In genomic region chr13:113272791-113273190, GRCh38 we compare ENCODE assay signal across 15 cellular contexts.
"Had no signal": no experiment of that assay in that cellular context is flagged by ENCODE, and none has a peak within 500 bp of the region (broad histone marks: within the 10 kb centered on the region; RNA-seq: fewer than 3 reads in every experiment).

No MANE protein-coding gene starts in this region.

- H3K36me3 ChIP-seq: neutrophil, uterus had no signal

- H3K27ac Mint-ChIP-seq: activated CD4-positive, alpha-beta T cell treated with anti-CD3 and anti-CD28 coated beads for 36 hours; activated CD8-positive, alpha-beta T cell treated with anti-CD3 and anti-CD28 coated beads for 36 hours; activated naive CD4-positive, alpha-beta T cell treated with anti-CD3 and anti-CD28 coated beads for 36 hours; activated T-cell treated with anti-CD3 and anti-CD28 coated beads, Interleukin-2, amount 50 U/mL, for 72 hours had no signal

- H3K27ac ChIP-seq: esophagus squamous epithelium, neutrophil, uterus had no signal

- ATAC-seq: activated CD4-positive, alpha-beta T cell treated with anti-CD3 and anti-CD28 coated beads for 36 hours; activated CD8-positive, alpha-beta T cell treated with anti-CD3 and anti-CD28 coated beads for 36 hours; activated T-cell treated with anti-CD3 and anti-CD28 coated beads, Interleukin-2, amount 50 U/mL, for 72 hours; left colon; stimulated activated naive CD8-positive, alpha-beta T cell treated with anti-CD3 and anti-CD28 coated beads, Interleukin-15, Interleukin-2, amounts not matched to agents 100 U/mL and 50 U/mL, for 24 hours had no signal

- H3K9me3 Mint-ChIP-seq: activated CD8-positive, alpha-beta T cell treated with anti-CD3 and anti-CD28 coated beads for 36 hours; activated naive CD4-positive, alpha-beta T cell treated with anti-CD3 and anti-CD28 coated beads for 36 hours; activated T-cell treated with anti-CD3 and anti-CD28 coated beads, Interleukin-2, amount 50 U/mL, for 72 hours had no signal

- H3K9me3 ChIP-seq: esophagus squamous epithelium, neutrophil, uterus had no signal

- H3K4me3 ChIP-seq: esophagus squamous epithelium, uterus had no signal

- H3K4me3 Mint-ChIP-seq: activated CD4-positive, alpha-beta T cell treated with anti-CD3 and anti-CD28 coated beads for 36 hours; activated CD8-positive, alpha-beta T cell treated with anti-CD3 and anti-CD28 coated beads for 36 hours; activated naive CD4-positive, alpha-beta T cell treated with anti-CD3 and anti-CD28 coated beads for 36 hours; activated T-cell treated with anti-CD3 and anti-CD28 coated beads, Interleukin-2, amount 50 U/mL, for 72 hours had no signal

- H3K27me3 Mint-ChIP-seq: activated CD8-positive, alpha-beta T cell treated with anti-CD3 and anti-CD28 coated beads for 36 hours; progenitor cell of endocrine pancreas had no signal

- H3K27me3 ChIP-seq: esophagus squamous epithelium, uterus had no signal

- H3K4me1 ChIP-seq: uterus had no signal

- DNase-seq: activated CD4-positive, alpha-beta T cell treated with anti-CD3 and anti-CD28 coated beads for 36 hours; activated CD8-positive, alpha-beta memory T cell treated with anti-CD3 and anti-CD28 coated beads, Interleukin-2, amount 50 U/mL, for 4 hours; activated CD8-positive, alpha-beta T cell treated with anti-CD3 and anti-CD28 coated beads for 36 hours; activated naive CD4-positive, alpha-beta T cell treated with anti-CD3 and anti-CD28 coated beads for 36 hours; activated T-cell treated with anti-CD3 and anti-CD28 coated beads, Interleukin-2, amount 50 U/mL, for 72 hours; esophagus squamous epithelium; glutamatergic neuron; left colon; stimulated activated CD4-positive, alpha-beta T cell treated with anti-CD3 and anti-CD28 coated beads, Interleukin-4, amount 100 ng/mL, for 1 hour; stimulated activated CD8-positive, alpha-beta memory T cell treated with anti-CD3 and anti-CD28 coated beads, Interleukin-4, amount 100 ng/mL, for 48 hours; stimulated activated naive CD8-positive, alpha-beta T cell treated with anti-CD3 and anti-CD28 coated beads, Interleukin-15, Interleukin-2, amounts not matched to agents 100 U/mL and 50 U/mL, for 24 hours; SW 1271; uterus had no signal
